1 cellular context compared by ENCODE assay signal in the genomic region with DNA sequence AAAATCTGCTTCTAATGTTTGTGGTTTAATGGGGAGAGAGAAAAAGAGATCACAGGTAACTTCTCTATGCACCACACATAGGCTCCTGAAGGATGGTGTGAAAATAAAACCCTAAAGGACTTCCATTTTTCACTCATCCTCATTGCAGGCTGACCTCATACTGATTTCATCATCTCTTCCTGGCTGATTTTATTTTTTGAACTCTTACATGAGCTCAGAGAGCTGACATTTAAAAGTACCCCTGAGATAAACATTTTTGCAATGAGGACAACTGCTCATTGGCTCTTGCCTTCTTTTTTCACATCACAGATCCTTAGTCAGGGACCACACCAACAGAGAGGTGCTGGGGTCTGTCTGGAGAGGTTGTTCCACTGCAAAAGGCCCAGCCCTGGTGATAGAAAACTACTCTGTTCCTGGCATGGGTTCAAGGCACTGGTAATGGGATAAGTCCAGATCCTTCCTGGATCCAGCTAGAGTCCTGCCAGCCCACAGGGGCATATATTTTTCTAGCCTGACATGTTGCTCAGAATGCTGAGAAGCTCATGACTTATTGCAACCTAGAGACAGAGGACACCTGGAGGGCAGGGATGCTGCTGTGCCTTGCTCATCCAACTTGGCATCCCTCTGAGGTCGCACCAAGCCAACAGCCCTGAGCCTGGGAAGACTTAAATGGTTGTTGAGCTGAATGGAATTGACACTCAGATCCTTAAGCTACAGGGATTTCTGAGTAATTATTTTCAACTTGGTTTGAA.
A peak's percentile ranks its signal among the peaks of the same experiment; 100 is the strongest.
TF ChIP-seq lines count a peak whose summit lies in the region.

No MANE protein-coding gene starts in this region.

TF ChIP-seq in K562, 482 proteins besides CTCF, POLR2A, EP300 and RAD21 (continued from another document):
- TF ChIP-seq, protein P1, sequence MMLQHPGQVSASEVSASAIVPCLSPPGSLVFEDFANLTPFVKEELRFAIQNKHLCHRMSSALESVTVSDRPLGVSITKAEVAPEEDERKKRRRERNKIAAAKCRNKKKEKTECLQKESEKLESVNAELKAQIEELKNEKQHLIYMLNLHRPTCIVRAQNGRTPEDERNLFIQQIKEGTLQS (IDR thresholded peaks at IDR 0.05), result peak; percentile 62
- TF ChIP-seq, protein P1 (CRISPR knock-in tag; conservative IDR thresholded peaks at IDR 0.05), result no peak
- TF ChIP-seq TRIM28 (IDR thresholded peaks at IDR 0.05), result no peak
- TF ChIP-seq, protein P2, sequence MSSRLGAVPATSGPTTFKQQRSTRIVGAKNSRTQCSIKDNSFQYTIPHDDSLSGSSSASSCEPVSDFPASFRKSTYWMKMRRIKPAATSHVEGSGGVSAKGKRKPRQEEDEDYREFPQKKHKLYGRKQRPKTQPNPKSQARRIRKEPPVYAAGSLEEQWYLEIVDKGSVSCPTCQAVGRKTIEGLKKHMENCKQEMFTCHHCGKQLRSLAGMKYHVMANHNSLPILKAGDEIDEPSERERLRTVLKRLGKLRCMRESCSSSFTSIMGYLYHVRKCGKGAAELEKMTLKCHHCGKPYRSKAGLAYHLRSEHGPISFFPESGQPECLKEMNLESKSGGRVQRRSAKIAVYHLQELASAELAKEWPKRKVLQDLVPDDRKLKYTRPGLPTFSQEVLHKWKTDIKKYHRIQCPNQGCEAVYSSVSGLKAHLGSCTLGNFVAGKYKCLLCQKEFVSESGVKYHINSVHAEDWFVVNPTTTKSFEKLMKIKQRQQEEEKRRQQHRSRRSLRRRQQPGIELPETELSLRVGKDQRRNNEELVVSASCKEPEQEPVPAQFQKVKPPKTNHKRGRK (tag; IDR thresholded peaks at IDR 0.05), result no peak
